ENCODE assay signal across 10 cellular contexts in genomic region chr3:66482005-66482404, GRCh38. TPM values are rescaled to one million over a fixed set of nuclear protein-coding genes. Genes with fewer than 3 reads are reported as not detected.
DNase-seq lines count a peak whose midpoint lies in the region; ATAC-seq and TF ChIP-seq lines count a peak whose summit lies in the region.
"Had no signal": no experiment of that assay in that cellular context is flagged by ENCODE, and none has a peak within 500 bp of the region (broad histone marks: within the 10 kb centered on the region; RNA-seq: fewer than 3 reads in every experiment).

No MANE protein-coding gene starts in this region.

- peaks cover 40% of the 10 kb centered on the region for H3K4me1 Mint-ChIP-seq in GM23338
- H3K4me1 Mint-ChIP-seq in nephron progenitor cell = peaks cover 64% of the 10 kb centered on the region

- intact Hi-C loops in colonic mucosa (cut with DNase I) = loop anchor here (5.0 to 10.0 kb wide), 2 partner anchors 40 to 333 kb away; no protein-coding TSS in a partner anchor

- peak overlapping the region; percentile 77 to 97 (median 90) for H3K4me2 ChIP-seq in BLaER1 treated with 17β-estradiol and CSF1 and Interleukin-3, amounts not matched to agents 10 nM and 100 nM
- peak overlapping the region; percentile 76 for H3K4me2 ChIP-seq in GM23338

- H3K9me2 ChIP-seq in GM23338 (ENCODE audit: insufficient read depth) = no peaks in the 10 kb centered on the region

- peaks cover 100% of the 10 kb centered on the region for H3K79me2 ChIP-seq in GM23338 (replicated peaks; ENCODE audit: insufficient read depth)

- peak overlapping the region in 8 of 11 experiments; percentile 46 to 79 (median 62); a peak in 16 of 22 replicates for H3K9ac ChIP-seq in BLaER1 treated with 17β-estradiol and CSF1 and Interleukin-3, amounts not matched to agents 10 nM and 100 nM
- peak overlapping the region in 1 of 2 donors; percentile 71 for H3K9ac ChIP-seq in colonic mucosa (ENCODE audit: low read depth in 2 of 2, low read length in 2 of 2)

- peak overlapping the region in 6 of 10 experiments; percentile 1 to 39 (median 21); a peak in 9 of 20 replicates for H3K4me3 ChIP-seq in BLaER1 treated with 17β-estradiol and CSF1 and Interleukin-3, amounts not matched to agents 10 nM and 100 nM
- H3K4me3 ChIP-seq in GM23338 (no peak overlapping the region), colonic mucosa (no peak overlapping the region)

- H3K27me3 Mint-ChIP-seq in GM23338 (ENCODE audit: insufficient read depth, low read depth, poor library complexity) (peaks cover 11% of the 10 kb centered on the region), nephron progenitor cell (ENCODE audit: low read depth, poor library complexity) (no peaks in the 10 kb centered on the region)

- H2AFZ ChIP-seq in GM23338 = no peak overlapping the region

- DNase-seq in GM23338 (ENCODE audit: low spot score) = no peak
- DNase-seq in colonic mucosa = no peak
- DNase-seq in nephron progenitor cell = no peak
- no peak for DNase-seq in NCI-H1105 treated with DMSO at 0.1 percent for 48 hours (lab: John Stamatoyannopoulos, UW)
- no peak for DNase-seq in effector CD4-positive, alpha-beta T cell
- no peak for DNase-seq in GOT3 (lab: John Stamatoyannopoulos, UW)
- DNase-seq: EL; stimulated activated CD4-positive, alpha-beta T cell treated with anti-CD3 and anti-CD28 coated beads, Interleukin-15, amount 100 ng/mL, for 24 hours had no signal

- H3K9me3 Mint-ChIP-seq in GM23338 (no peaks in the 10 kb centered on the region), nephron progenitor cell (no peaks in the 10 kb centered on the region)

- no peaks in the 10 kb centered on the region for H3K27me3 ChIP-seq in BLaER1 treated with 17β-estradiol and CSF1 and Interleukin-3, amounts not matched to agents 10 nM and 100 nM
- no peaks in the 10 kb centered on the region for H3K27me3 ChIP-seq in GM23338 (ENCODE audit: insufficient read depth)
- H3K27me3 ChIP-seq in colonic mucosa = no peaks in the 10 kb centered on the region

- H3K36me3 Mint-ChIP-seq in GM23338 (ENCODE audit: low read depth) = peaks cover 15% of the 10 kb centered on the region; the same call in 2 of the 3 replicates
- no peaks in the 10 kb centered on the region for H3K36me3 Mint-ChIP-seq in nephron progenitor cell (ENCODE audit: low read depth)

- ATAC-seq in GM23338 (no peak), HG03025 (IDR thresholded peaks at IDR 0.05; ENCODE audit: low FRiP score, unreplicated experiment) (no peak)

- peak overlapping the region in 9 of 11 experiments; percentile 39 to 87 (median 80); a peak in 18 of 22 replicates for H3K27ac ChIP-seq in BLaER1 treated with 17β-estradiol and CSF1 and Interleukin-3, amounts not matched to agents 10 nM and 100 nM
- H3K27ac ChIP-seq in GM23338 (ENCODE audit: low read depth) = peak overlapping the region; percentile 18; the same call in 1 of the 2 replicates
- H3K27ac ChIP-seq in colonic mucosa = peak overlapping the region; percentile 62

- peak overlapping the region; percentile 47; the same call in 1 of the 2 replicates for H3K27ac Mint-ChIP-seq in GM23338
- peak overlapping the region; percentile 60 for H3K27ac Mint-ChIP-seq in nephron progenitor cell

- TF ChIP-seq CTCF in GM23338 (conservative IDR thresholded peaks at IDR 0.05; ENCODE audit: low read depth in 2 of 2) = no peak
- no peak for TF ChIP-seq CTCF in colonic mucosa (IDR thresholded peaks at IDR 0.05)
- no peak for TF ChIP-seq CTCF in nephron progenitor cell (IDR thresholded peaks at IDR 0.05)

- H4K20me1 ChIP-seq in BLaER1 treated with 17β-estradiol and CSF1 and Interleukin-3, amounts not matched to agents 10 nM and 100 nM = peaks cover 0 to 26% (median 0%) of the 10 kb centered on the region in 11 experiments; a peak in 6 of 22 replicates
- H4K20me1 ChIP-seq in GM23338 (replicated peaks; ENCODE audit: insufficient read depth) = peaks cover 57% of the 10 kb centered on the region

- H3K9me3 ChIP-seq in BLaER1 treated with 17β-estradiol and CSF1 and Interleukin-3, amounts not matched to agents 10 nM and 100 nM (replicated peaks in 1 of 11) = peaks cover 9 to 18% (median 12%) of the 10 kb centered on the region in 11 experiments
- no peaks in the 10 kb centered on the region for H3K9me3 ChIP-seq in colonic mucosa

- H3K4me1 ChIP-seq in BLaER1 treated with 17β-estradiol and CSF1 and Interleukin-3, amounts not matched to agents 10 nM and 100 nM = peaks cover 71 to 100% (median 97%) of the 10 kb centered on the region in 10 experiments
- peaks cover 100% of the 10 kb centered on the region for H3K4me1 ChIP-seq in GM23338 (ENCODE audit: insufficient read depth)
- peaks cover 52% of the 10 kb centered on the region for H3K4me1 ChIP-seq in colonic mucosa

- H3F3A ChIP-seq in GM23338 (replicated peaks; ENCODE audit: low read depth) = 0 out of 2 replicates have a peak, but pooled peaks cover 4% of the 10 kb centered on the region

- peaks cover 0 to 16% (median 4%) of the 10 kb centered on the region in 11 experiments; a peak in 7 of 22 replicates for H3K36me3 ChIP-seq in BLaER1 treated with 17β-estradiol and CSF1 and Interleukin-3, amounts not matched to agents 10 nM and 100 nM
- no peaks in the 10 kb centered on the region for H3K36me3 ChIP-seq in GM23338 (ENCODE audit: insufficient read depth)
- no peaks in the 10 kb centered on the region for H3K36me3 ChIP-seq in colonic mucosa

- H3K4me3 Mint-ChIP-seq in GM23338 (no peak overlapping the region), nephron progenitor cell (no peak overlapping the region)

TF ChIP-seq in GM23338, 12 proteins besides CTCF, POLR2A, EP300 and RAD21 (continues in another document):
- TF ChIP-seq POLR2AphosphoS5 (IDR thresholded peaks at IDR 0.05; ENCODE audit: low read depth) = no peak
- no peak for TF ChIP-seq ZNF331 (CRISPR knock-in tag; IDR thresholded peaks at IDR 0.05; ENCODE audit: low read depth)
- TF ChIP-seq STAT1 (IDR thresholded peaks at IDR 0.05; ENCODE audit: unreplicated experiment) = no peak
- no peak for TF ChIP-seq ETS1 (IDR thresholded peaks at IDR 0.05)
- no peak for TF ChIP-seq NANOG (IDR thresholded peaks at IDR 0.05; ENCODE audit: borderline replicate concordance)
- TF ChIP-seq EZH2phosphoT487 (IDR thresholded peaks at IDR 0.05; ENCODE audit: unreplicated experiment) = no peak
- TF ChIP-seq REST (IDR thresholded peaks at IDR 0.05; ENCODE audit: unreplicated experiment) = no peak
- no peak for TF ChIP-seq CREB1 (CRISPR knock-in tag; IDR thresholded peaks at IDR 0.05; ENCODE audit: low read depth)

RNA-seq across cellular contexts. Expression of gene LRIG1, which starts 18.8 kb away (rescaled TPM):
- total RNA-seq in GM23338 (2014; rRNA removed; shearing (Covaris generic)) = 116 and 134 TPM in 2 replicates
- polyA plus RNA-seq in GM23338 (2016; fragmentation: Nextera tagmentation; extraction: Ambion mirVana) = 39.9 and 40.0 TPM in 2 replicates
- 10 to 100 TPM; 43.9 to 57.5 TPM for total RNA-seq in colonic mucosa

Comparison
In these comparisons a context has a peak if more than half of its experiments do, and no peak if none do; other contexts are left out.
1. H3K27ac ChIP-seq: peak in every context shown above with its lines; median percentile 80 in BLaER1 treated with 17β-estradiol and CSF1 and Interleukin-3, amounts not matched to agents 10 nM and 100 nM; 62 in colonic mucosa; 18 in GM23338.
2. H3K4me3 ChIP-seq: peak in BLaER1 treated with 17β-estradiol and CSF1 and Interleukin-3, amounts not matched to agents 10 nM and 100 nM (6 of 10); none in GM23338 (single experiment) and colonic mucosa (single experiment).